1 cellular context compared by ENCODE assay signal in genomic region chr18:6281874-6282273, GRCh38.
TF ChIP-seq lines count a peak whose summit lies in the region.

No MANE protein-coding gene starts in this region.

TF ChIP-seq in HepG2, 621 proteins besides CTCF, POLR2A, EP300 and RAD21 (continued from another document):
- TF ChIP-seq ZBTB40 (IDR thresholded peaks at IDR 0.05) (no peak), ZBTB40 (CRISPR knock-in tag; IDR thresholded peaks at IDR 0.05) (no peak; the same call in 1 of the 2 replicates), BCL6 (CRISPR knock-in tag; IDR thresholded peaks at IDR 0.05) (0 out of 2 replicates have a peak, but pooled peaks have one; percentile 20), SOX13 (IDR thresholded peaks at IDR 0.05) (no peak), SOX13 (CRISPR knock-in tag; conservative IDR thresholded peaks at IDR 0.05 in 1 of 2, IDR thresholded peaks at IDR 0.05 in 1 of 2) (peak in 1 of 2 experiments; percentile 72; a peak in 2 of 4 replicates), GMEB1 (CRISPR knock-in tag; IDR thresholded peaks at IDR 0.05; ENCODE audit: borderline replicate concordance) (0 out of 2 replicates have a peak, but pooled peaks have one; percentile 27), FOXA3 (CRISPR knock-in tag; IDR thresholded peaks at IDR 0.05) (peak; percentile 42; the same call in 1 of the 2 replicates), RXRB (CRISPR knock-in tag; IDR thresholded peaks at IDR 0.05; ENCODE audit: borderline replicate concordance) (peak; percentile 25; the same call in 1 of the 2 replicates), TEAD3 (CRISPR knock-in tag; optimal IDR thresholded peaks at IDR 0.05; ENCODE audit: borderline replicate concordance) (peak; percentile 87), HNF4G (IDR thresholded peaks at IDR 0.05; ENCODE audit: borderline replicate concordance, low read depth, low read length) (peak; percentile 49), HNF4G (CRISPR knock-in tag; IDR thresholded peaks at IDR 0.05; ENCODE audit: borderline replicate concordance, low read depth) (no peak)
TF ChIP-seq in HepG2: peak in this region for 45.
